ENCODE assay signal across 8 cellular contexts in the genomic region with DNA sequence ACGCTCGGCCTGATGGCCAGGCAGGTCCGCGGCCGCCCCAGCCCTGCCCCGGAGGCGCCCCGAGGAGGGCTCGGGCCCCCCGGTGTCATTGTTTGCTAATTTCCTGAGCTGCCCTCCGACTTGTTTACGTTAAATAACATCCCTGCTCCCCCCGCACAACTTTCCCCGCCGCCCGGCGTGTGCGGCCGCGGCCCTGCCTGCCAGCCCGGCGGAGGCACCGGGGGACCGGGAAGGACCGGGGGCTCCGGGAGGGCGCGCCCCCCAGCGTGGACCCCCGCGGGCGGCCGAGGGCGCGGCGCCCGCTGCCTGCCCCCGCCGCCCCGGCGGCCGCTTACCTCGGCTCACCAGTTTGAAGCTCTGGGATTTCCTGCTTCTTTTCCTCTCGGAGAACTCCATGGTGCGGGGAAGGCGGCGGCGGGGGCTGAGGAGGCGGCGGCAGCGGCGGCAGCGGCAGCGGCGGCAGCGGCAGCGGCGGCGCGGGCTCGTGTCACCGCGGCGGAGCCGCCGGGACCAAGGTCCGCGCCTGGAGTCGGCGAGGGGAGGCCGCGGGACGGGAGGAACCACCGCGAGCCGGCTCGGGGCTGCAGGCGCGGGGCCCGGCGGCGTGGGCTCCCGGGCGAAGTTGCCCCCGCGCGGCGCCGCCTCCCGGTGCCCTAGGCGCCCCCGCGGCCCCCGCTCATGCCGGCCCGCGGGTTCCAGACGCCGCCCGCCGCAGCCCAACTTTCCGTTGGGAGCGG. TPM values are rescaled to one million over a fixed set of nuclear protein-coding genes. Genes with fewer than 3 reads are reported as not detected.
DNase-seq lines count a peak whose midpoint lies in the region; ATAC-seq and TF ChIP-seq lines count a peak whose summit lies in the region.

No MANE protein-coding gene starts in this region.

- H3K27me3 ChIP-seq in ectodermal cell (ENCODE audit: control insufficient read depth, insufficient read depth, low read length, poor library complexity, severe bottlenecking): peaks cover 43% of the 10 kb centered on the region

- no peaks in the 10 kb centered on the region for H3K9me3 ChIP-seq in ectodermal cell (ENCODE audit: control insufficient read depth, low read length)

- ATAC-seq in HG02981 (IDR thresholded peaks at IDR 0.05; ENCODE audit: unreplicated experiment) (no peak), GM18867 (IDR thresholded peaks at IDR 0.05; ENCODE audit: unreplicated experiment) (no peak), HG03571 (IDR thresholded peaks at IDR 0.05; ENCODE audit: unreplicated experiment) (no peak), HG02588 (IDR thresholded peaks at IDR 0.05; ENCODE audit: unreplicated experiment) (no peak)

- no peaks in the 10 kb centered on the region for H3K36me3 ChIP-seq in ectodermal cell (ENCODE audit: control insufficient read depth, insufficient read depth, low read length)

- no peak overlapping the region for H3K27ac ChIP-seq in ectodermal cell (ENCODE audit: insufficient read depth, low read depth, low read length, poor library complexity, severe bottlenecking)

- peaks cover 7% of the 10 kb centered on the region for H3K4me1 ChIP-seq in ectodermal cell (ENCODE audit: control insufficient read depth, insufficient read depth, low read length)

- H3K4me3 ChIP-seq in LNCaP clone FGC (ENCODE audit: low read depth, low read length): peak overlapping the region; percentile 49
- H3K4me3 ChIP-seq in ectodermal cell (ENCODE audit: insufficient read depth, low read depth, low read length): peak overlapping the region; percentile 53

- DNase-seq in COLO829 (ENCODE audit: low spot score) (peak; percentile 6), LNCaP clone FGC (ENCODE audit: low read depth) (no peak), midbrain (lab: John Stamatoyannopoulos, UW) (peak; percentile 23)

- no peak for TF ChIP-seq CTCF in LNCaP clone FGC (IDR thresholded peaks at IDR 0.05; ENCODE audit: control insufficient read depth, extremely low read depth, insufficient read depth)

- WGBS in ectodermal cell, 2 experiments: 0% methylated on average over 103 of the region's 103 CpGs

RNA-seq across cellular contexts. Expression of gene BEND7, which starts 0.5 kb away (rescaled TPM):
- polyA plus RNA-seq in ectodermal cell (2013, experiment 1 of 4): 7.0 TPM
- 7.2 TPM for polyA plus RNA-seq in ectodermal cell (2013, experiment 2 of 4)
- 7.3 TPM for polyA plus RNA-seq in ectodermal cell (2013, experiment 3 of 4)
- polyA plus RNA-seq in ectodermal cell (2013, experiment 4 of 4): 11.0 TPM

RNA-seq across cellular contexts. Expression of gene PRPF18, which starts 58.5 kb away (rescaled TPM):
- 18.1 TPM for polyA plus RNA-seq in ectodermal cell (2013, experiment 1 of 4)
- polyA plus RNA-seq in ectodermal cell (2013, experiment 2 of 4): 20.2 TPM
- polyA plus RNA-seq in ectodermal cell (2013, experiment 3 of 4): 14.1 TPM
- 14.3 TPM for polyA plus RNA-seq in ectodermal cell (2013, experiment 4 of 4)
